Comparison of ENCODE assay signal across 8 cellular contexts in genomic region chr21:33230518-33231324, GRCh38. TPM values are rescaled to one million over a fixed set of nuclear protein-coding genes. Genes with fewer than 3 reads are reported as not detected.
A peak's percentile ranks its signal among the peaks of the same experiment; 100 is the strongest.
DNase-seq lines count a peak whose midpoint lies in the region; ATAC-seq, FAIRE-seq and TF ChIP-seq lines count a peak whose summit lies in the region.

No MANE protein-coding gene starts in this region.

- no peak overlapping the region for H3K14ac ChIP-seq in H1 (ENCODE audit: insufficient read length)

- no peak overlapping the region for H3K23ac ChIP-seq in H1 (ENCODE audit: insufficient read length)

- H4K8ac ChIP-seq in H1 (ENCODE audit: extremely low read depth, insufficient read depth, low read length), result peak overlapping the region; percentile 63; the same call in 1 of the 2 replicates

- H3K79me1 ChIP-seq in H1 (ENCODE audit: low read depth, low read length), result peaks cover 3% of the 10 kb centered on the region; the same call in 1 of the 2 replicates

- H2AFZ ChIP-seq in H1 (ENCODE audit: low read length), result peak overlapping the region; percentile 46; the same call in 1 of the 2 replicates

- H4K5ac ChIP-seq in H1 (ENCODE audit: insufficient read length, low read depth, low read length), result no peak overlapping the region

- H4K20me1 ChIP-seq in H1 (replicated peaks in 1 of 2; ENCODE audit: control insufficient read depth in 1 of 2, insufficient read depth in 2 of 2, low read length in 2 of 2), result peaks cover 0 to 3% of the 10 kb centered on the region in 2 experiments

- H3K4me3 ChIP-seq in H1 (ENCODE audit: extremely low read depth in 1 of 4, insufficient read depth in 2 of 4, low read depth in 3 of 4, low read length in 4 of 4) (peak overlapping the region; percentile 71 to 94 (median 82)), lung (peak overlapping the region; percentile 77)

- no peak overlapping the region for H2BK12ac ChIP-seq in H1 (ENCODE audit: low read depth, low read length)

- POLR2A ChIA-PET in GM10248 (lab: Yijun Ruan, JAX) (no interaction called here), H1 (lab: Charles Lee; ENCODE audit: partially characterized antibody) (interaction anchor here (0.5 to 1.3 kb wide), 5 partner anchors 7 to 215 kb away, joined by 3 to 5 read pairs (median 3); no protein-coding TSS in a partner anchor)

- H3K9me3 ChIP-seq in KOPT-K1 (ENCODE audit: insufficient read depth, low read length, poor library complexity, severe bottlenecking) (no peaks in the 10 kb centered on the region), H1 (ENCODE audit: insufficient read depth in 2 of 2, low read depth in 1 of 2, low read length in 1 of 2) (no peaks in the 10 kb centered on the region), lung (ENCODE audit: control insufficient read depth in 2 of 2, insufficient read depth in 1 of 2, low read length in 1 of 2) (no peaks in the 10 kb centered on the region)

- no peak for TF ChIP-seq POLR2A in H1 (IDR thresholded peaks at IDR 0.05; ENCODE audit: control extremely low read depth in 1 of 2, low read depth in 2 of 2, low read length in 2 of 2)

- 0 out of 2 replicates have a peak overlapping the region, but pooled peaks have one; percentile 12 for H2BK5ac ChIP-seq in H1 (ENCODE audit: low read depth, low read length)

- peak overlapping the region; percentile 55 to 97 for H3K4me2 ChIP-seq in H1 (ENCODE audit: insufficient read depth in 1 of 2, low read depth in 2 of 2, low read length in 2 of 2)

- H2BK20ac ChIP-seq in H1 (ENCODE audit: low read length), result no peak overlapping the region

- H3K27me3 ChIP-seq in H1 (replicated peaks in 1 of 4; ENCODE audit: control insufficient read depth in 3 of 4, extremely low read depth in 1 of 4, insufficient read depth in 3 of 4, low read length in 3 of 4) (no peaks in the 10 kb centered on the region), lung (ENCODE audit: control insufficient read depth, insufficient read depth) (no peaks in the 10 kb centered on the region)

- no peak overlapping the region for H2AK5ac ChIP-seq in H1 (ENCODE audit: low read depth, low read length)

- no peak overlapping the region for H2BK15ac ChIP-seq in H1 (ENCODE audit: low read length)

- no peak overlapping the region for H2BK120ac ChIP-seq in H1 (replicated peaks; ENCODE audit: low read depth, low read length)

- H3K4ac ChIP-seq in H1 (replicated peaks; ENCODE audit: insufficient read length, low read depth, low read length), result peak overlapping the region; percentile 23

- H4K91ac ChIP-seq in H1 (replicated peaks; ENCODE audit: insufficient read length, low read length), result no peak overlapping the region

- no peak for DNase-seq in GM10248 (ENCODE audit: extremely low spot score)
- peak; percentile 51 for DNase-seq in activated CD4-positive, CD25-positive, alpha-beta regulatory T cell treated with anti-CD3 and anti-CD28 coated beads, Interleukin-2, amount 50 U/mL, for 72 hours
- DNase-seq in H1 (ENCODE audit: low read depth in 1 of 2, low spot score in 2 of 2), result peak in 1 of 2 experiments; percentile 38
- DNase-seq in lung (ENCODE audit: low spot score), result peak; percentile 54
- DNase-seq in SIG-M5 treated with dmso at 0.1 percent for 504 hours (lab: John Stamatoyannopoulos, UW; ENCODE audit: unreplicated experiment), result no peak

- TF ChIP-seq EP300 in H1 (IDR thresholded peaks at IDR 0.05; ENCODE audit: borderline replicate concordance in 1 of 2, low read depth in 2 of 2, low read length in 2 of 2), result no peak

- ATAC-seq in GM21717 (IDR thresholded peaks at IDR 0.05; ENCODE audit: unreplicated experiment) (peak; percentile 26), lung (ENCODE audit: insufficient read depth, low FRiP score) (peak; percentile 35)

- peaks cover 4% of the 10 kb centered on the region; the same call in 1 of the 2 replicates for H3K23me2 ChIP-seq in H1 (ENCODE audit: low read depth, low read length)

- no peak for FAIRE-seq in H1 (lab: Jason Lieb, UNC)

- CTCF ChIA-PET in GM10248 (lab: Yijun Ruan, JAX) (interaction anchor here (1.1 to 1.4 kb wide), 4 partner anchors 9 to 34 kb away, joined by 3 to 4 read pairs (median 4); no protein-coding TSS in a partner anchor), H1 (lab: Charles Lee; ENCODE audit: partially characterized antibody) (interaction anchor here (0.6 to 1.5 kb wide), 7 partner anchors 34 to 468 kb away, joined by 3 to 5 read pairs (median 3); no protein-coding TSS in a partner anchor)

- H3K36me3 ChIP-seq in KOPT-K1 (ENCODE audit: insufficient read depth, low read length) (peaks cover 24% of the 10 kb centered on the region), H1 (ENCODE audit: control insufficient read depth in 2 of 4, insufficient read depth in 4 of 4, low read length in 3 of 4) (no peaks in the 10 kb centered on the region), lung (ENCODE audit: control insufficient read depth in 2 of 2, insufficient read depth in 2 of 2, low read length in 2 of 2) (no peaks in the 10 kb centered on the region)

- TF ChIP-seq CTCF in GM10248 (IDR thresholded peaks at IDR 0.05; ENCODE audit: control extremely low read depth, extremely low read depth, low read depth, missing control alignments), result peak; percentile 19
- TF ChIP-seq CTCF in H1 (IDR thresholded peaks at IDR 0.05; ENCODE audit: control extremely low read depth in 1 of 3, insufficient read depth in 1 of 3, low read depth in 1 of 3, low read length in 3 of 3), result peak; percentile 35 to 53 (median 52); a peak in 3 of 4 replicates
- TF ChIP-seq CTCF in lung (IDR thresholded peaks at IDR 0.05; ENCODE audit: control extremely low read depth, extremely low read depth), result no peak

- H3K18ac ChIP-seq in H1 (ENCODE audit: extremely low read depth, low read length), result peak overlapping the region; percentile 78

- WGBS in H1 (ENCODE audit: extremely low coverage in 1 of 2, insufficient coverage in 1 of 2, insufficient read length in 1 of 2, insufficient replicate concordance in 2 of 2, low coverage in 1 of 2, low lambda C conversion rate in 2 of 2, missing lambda C conversion rate in 1 of 2), 2 experiments, result 7% methylated on average over 25 of the region's 31 CpGs; no CpG with 5 or more reads in 1 of the 2 experiments
- WGBS in lung, 2 donors, result 1 to 2% methylated on average over 31 of the region's 31 CpGs

- H3K4me1 ChIP-seq in H1 (replicated peaks in 1 of 4; ENCODE audit: control insufficient read depth in 3 of 4, insufficient read depth in 4 of 4, low read length in 3 of 4) (peaks cover 0 to 7% (median under 1%) of the 10 kb centered on the region in 4 experiments; a peak in 2 of 7 replicates), lung (ENCODE audit: control insufficient read depth in 2 of 2, insufficient read depth in 2 of 2, low read length in 2 of 2) (peaks cover 7 to 8% of the 10 kb centered on the region in 2 donors)

- H3K27ac ChIP-seq in KOPT-K1 (ENCODE audit: low read depth, low read length, poor library complexity, severe bottlenecking) (peak overlapping the region; percentile 93), H1 (ENCODE audit: low read depth, low read length) (peak overlapping the region; percentile 21; the same call in 1 of the 2 replicates), lung (ENCODE audit: low read depth in 1 of 2, low read length in 1 of 2) (peak overlapping the region; percentile 98 to 100), temporal lobe (ENCODE audit: low read depth, low read length) (peak overlapping the region; percentile 62)

- TF ChIP-seq RAD21 in H1 (IDR thresholded peaks at IDR 0.05 in 1 of 2, conservative IDR thresholded peaks at IDR 0.05 in 1 of 2; ENCODE audit: low read depth in 2 of 2, low read length in 2 of 2), result peak in 1 of 2 experiments; percentile 27; a peak in 2 of 4 replicates

- peak overlapping the region; percentile 62 for H3K56ac ChIP-seq in H1 (replicated peaks; ENCODE audit: insufficient read length, low read depth, low read length)

- peaks cover 0 to 33% of the 10 kb centered on the region in 2 experiments; a peak in 2 of 4 replicates for H3K79me2 ChIP-seq in H1 (ENCODE audit: control insufficient read depth in 1 of 2, insufficient read depth in 2 of 2, low read length in 2 of 2)

- peak overlapping the region in 3 of 4 experiments; percentile 52 to 69 (median 67); a peak in 5 of 7 replicates for H3K9ac ChIP-seq in H1 (replicated peaks in 1 of 4; ENCODE audit: extremely low read depth in 1 of 4, low read depth in 3 of 4, low read length in 3 of 4)

RNA-seq across cellular contexts. Expression of gene IFNAR2, which starts 1.0 kb away (rescaled TPM):
- 13.9 and 16.1 TPM in 2 replicates for total RNA-seq in H1 (2021; fragmentation: NEBNext Ultra II Directional; extraction: Animal tissue kit (Norgen Biotek cat#: 25700))
- 8.6 and 12.2 TPM in 2 replicates for polyA plus RNA-seq in H1 (2011; rRNA removed)
- polyA plus RNA-seq in H1 (2011; cell fraction: cytosol; rRNA removed), result 14.1 TPM
- polyA plus RNA-seq in H1 (2011; cell fraction: nucleus; rRNA removed), result 6.2 TPM
- 10.8 to 14.6 TPM (median 13.2 TPM) in 4 replicates for polyA plus RNA-seq in H1 (2012, experiment 1 of 2)
- polyA plus RNA-seq in H1 (2012, experiment 2 of 2), result 8.6 TPM
- polyA plus RNA-seq in H1 (2013, experiment 1 of 2), result 15.5 TPM
- 16.9 TPM for polyA plus RNA-seq in H1 (2013, experiment 2 of 2)
- 17.5 and 23.9 TPM in 2 replicates for polyA minus RNA-seq in H1 (2011; rRNA and poly(A)+ RNA removed)
- polyA minus RNA-seq in H1 (2011; cell fraction: cytosol; rRNA and poly(A)+ RNA removed), result 7.1 TPM
- 13.3 TPM for polyA minus RNA-seq in H1 (2011; cell fraction: nucleus; rRNA and poly(A)+ RNA removed)
- total RNA-seq in lung, result 10 to 100 TPM; 22.6 to 38.4 TPM
- polyA plus RNA-seq in lung, result 10 to 100 TPM; 21.4 to 32.4 TPM
- total RNA-seq in temporal lobe, result 7.9 TPM

RNA-seq across cellular contexts. Expression of gene IL10RB, which starts 35.4 kb away (rescaled TPM):
- total RNA-seq in H1 (2021; fragmentation: NEBNext Ultra II Directional; extraction: Animal tissue kit (Norgen Biotek cat#: 25700)), result 2.5 and 3.2 TPM in 2 replicates
- polyA plus RNA-seq in H1 (2011; rRNA removed) (2.7 and 2.9 TPM in 2 replicates), lung (10 to 100 TPM; 26.7 to 89.1 TPM)
- 4.7 TPM for polyA plus RNA-seq in H1 (2011; cell fraction: cytosol; rRNA removed)
- polyA plus RNA-seq in H1 (2011; cell fraction: nucleus; rRNA removed), result 2.4 TPM
- 2.2 to 3.1 TPM (median 2.6 TPM) in 4 replicates for polyA plus RNA-seq in H1 (2012, experiment 1 of 2)
- polyA plus RNA-seq in H1 (2012, experiment 2 of 2), result 1.8 TPM
- polyA plus RNA-seq in H1 (2013, experiment 1 of 2), result 4.1 TPM
- 4.9 TPM for polyA plus RNA-seq in H1 (2013, experiment 2 of 2)
- 4.1 and 4.5 TPM in 2 replicates for polyA minus RNA-seq in H1 (2011; rRNA and poly(A)+ RNA removed)
- 4.0 TPM for polyA minus RNA-seq in H1 (2011; cell fraction: cytosol; rRNA and poly(A)+ RNA removed)
- 3.9 TPM for polyA minus RNA-seq in H1 (2011; cell fraction: nucleus; rRNA and poly(A)+ RNA removed)
- total RNA-seq in lung (10 to 100 TPM; 38.8 to 47.1 TPM), temporal lobe (7.6 TPM)

Comparison
In these comparisons a context has a peak if more than half of its experiments do, and no peak if none do; other contexts are left out.
1. DNase-seq: peak in activated CD4-positive, CD25-positive, alpha-beta regulatory T cell treated with anti-CD3 and anti-CD28 coated beads, Interleukin-2, amount 50 U/mL, for 72 hours (single experiment) and lung (single experiment); none in GM10248 (single experiment) and SIG-M5 treated with dmso at 0.1 percent for 504 hours (single experiment).
2. H3K27ac ChIP-seq: peak in every context shown above with its lines; median percentile 99 in lung; 93 in KOPT-K1; 62 in temporal lobe; 21 in H1.